8 cellular contexts compared by ENCODE assay signal in the genomic region with DNA sequence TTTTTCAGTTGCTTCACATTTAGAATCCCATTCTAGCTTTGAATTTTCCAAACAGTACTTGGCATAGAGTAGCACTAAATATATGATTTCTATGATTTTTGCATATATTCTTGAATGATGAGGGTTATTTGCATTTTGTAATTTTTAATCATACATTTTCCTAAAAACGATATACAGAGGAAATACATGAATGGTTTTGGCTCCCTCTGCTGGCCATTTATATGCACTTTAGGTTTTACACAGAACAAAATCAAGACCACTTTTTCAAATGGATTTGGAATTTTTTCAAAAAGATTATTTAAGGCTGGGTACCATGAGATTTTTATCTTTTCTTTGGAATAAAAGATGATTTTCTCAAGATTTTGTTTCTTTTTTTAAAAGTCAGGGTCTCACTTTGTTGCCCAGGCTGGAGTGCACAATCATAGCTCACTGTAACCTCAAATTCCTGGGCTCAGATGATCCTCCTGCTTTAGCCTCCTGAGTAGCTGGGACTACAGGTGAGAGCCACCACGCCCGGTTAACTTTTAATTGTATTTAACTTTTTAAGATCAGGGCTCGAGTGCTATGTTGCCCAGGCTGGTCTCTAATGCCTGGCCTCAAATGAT. TPM values are rescaled to one million over a fixed set of nuclear protein-coding genes. Genes with fewer than 3 reads are reported as not detected.
DNase-seq lines count a peak whose midpoint lies in the region; TF ChIP-seq lines count a peak whose summit lies in the region.

No MANE protein-coding gene starts in this region.

- TF ChIP-seq CTCF in brain microvascular endothelial cell (IDR thresholded peaks at IDR 0.05; ENCODE audit: low read depth, low read length, missing control alignments) (peak; percentile 52), type B pancreatic cell (conservative IDR thresholded peaks at IDR 0.05) (peak; percentile 95)

- H3K27me3 Mint-ChIP-seq in activated naive CD4-positive, alpha-beta T cell treated with anti-CD3 and anti-CD28 coated beads, Interleukin-2, amount 10 ng/mL, durations not matched to agents 7 days and 5 days, result peaks cover 20% of the 10 kb centered on the region
- no peaks in the 10 kb centered on the region for H3K27me3 Mint-ChIP-seq in type B pancreatic cell

- H3K36me3 Mint-ChIP-seq in activated naive CD4-positive, alpha-beta T cell treated with anti-CD3 and anti-CD28 coated beads, Interleukin-2, amount 10 ng/mL, durations not matched to agents 7 days and 5 days, result no peaks in the 10 kb centered on the region
- H3K36me3 Mint-ChIP-seq in type B pancreatic cell, result no peaks in the 10 kb centered on the region

- CTCF ChIA-PET in activated naive CD4-positive, alpha-beta T cell treated with anti-CD3 and anti-CD28 coated beads, Interleukin-2, amount 10 ng/mL, durations not matched to agents 7 days and 5 days (lab: Charles Lee), result interaction anchor here (0.7 to 2.5 kb wide), 5 partner anchors 178 to 434 kb away, joined by 3 to 21 read pairs (median 3); no protein-coding TSS in a partner anchor
- CTCF ChIA-PET in HEK293T (lab: Yijun Ruan, JAX), result interaction anchor here (0.6 to 1.6 kb wide), 7 partner anchors 11 to 759 kb away, joined by 3 to 4 read pairs (median 4); no protein-coding TSS in a partner anchor

- H3K4me1 Mint-ChIP-seq in activated naive CD4-positive, alpha-beta T cell treated with anti-CD3 and anti-CD28 coated beads, Interleukin-2, amount 10 ng/mL, durations not matched to agents 7 days and 5 days, result no peaks in the 10 kb centered on the region
- H3K4me1 Mint-ChIP-seq in type B pancreatic cell (ENCODE audit: unreplicated experiment), result no peaks in the 10 kb centered on the region

- no peak overlapping the region for H3K27ac Mint-ChIP-seq in activated naive CD4-positive, alpha-beta T cell treated with anti-CD3 and anti-CD28 coated beads, Interleukin-2, amount 10 ng/mL, durations not matched to agents 7 days and 5 days
- no peak overlapping the region for H3K27ac Mint-ChIP-seq in type B pancreatic cell

- H3K36me3 ChIP-seq in brain microvascular endothelial cell (replicated peaks), result no peaks in the 10 kb centered on the region

- H3K4me3 ChIP-seq in brain microvascular endothelial cell (ENCODE audit: low read depth, low read length), result no peak overlapping the region

- in situ Hi-C loops in brain microvascular endothelial cell (cut with HindIII; ENCODE audit: low pct_ligation_motif_present, low sequenced_read_pairs), result loop anchor here (25.0 kb wide), 1 partner anchor 181 kb away; no protein-coding TSS in a partner anchor

- no peaks in the 10 kb centered on the region for H3K27me3 ChIP-seq in brain microvascular endothelial cell (replicated peaks)

- peak; percentile 35 for DNase-seq in activated naive CD4-positive, alpha-beta T cell treated with anti-CD3 and anti-CD28 coated beads, Interleukin-2, amount 10 ng/mL, durations not matched to agents 7 days and 5 days
- no peak for DNase-seq in activated naive CD4-positive, alpha-beta T cell (lab: John Stamatoyannopoulos, UW)
- peak; percentile 22 for DNase-seq in HEK293T (ENCODE audit: extremely low spot score)
- DNase-seq in NCI-H460 (ENCODE audit: extremely low read depth, low read depth), result peak; percentile 54
- peak; percentile 53 for DNase-seq in brain microvascular endothelial cell
- peak; percentile 62 for DNase-seq in left kidney (ENCODE audit: low read depth, low spot score)
- DNase-seq in type B pancreatic cell (ENCODE audit: extremely low spot score, unreplicated experiment), result no peak
- DNase-seq in ureter (ENCODE audit: low spot score), result no peak

- no peaks in the 10 kb centered on the region for H3K9me3 Mint-ChIP-seq in activated naive CD4-positive, alpha-beta T cell treated with anti-CD3 and anti-CD28 coated beads, Interleukin-2, amount 10 ng/mL, durations not matched to agents 7 days and 5 days
- H3K9me3 Mint-ChIP-seq in type B pancreatic cell, result no peaks in the 10 kb centered on the region

- no peak overlapping the region for H3K4me3 Mint-ChIP-seq in activated naive CD4-positive, alpha-beta T cell treated with anti-CD3 and anti-CD28 coated beads, Interleukin-2, amount 10 ng/mL, durations not matched to agents 7 days and 5 days
- H3K4me3 Mint-ChIP-seq in type B pancreatic cell, result no peak overlapping the region

- POLR2A ChIA-PET in HEK293T (lab: Yijun Ruan, JAX), result no interaction called here

- H3K27ac ChIP-seq in brain microvascular endothelial cell, result no peak overlapping the region

TF ChIP-seq in HEK293T, 16 proteins besides CTCF, POLR2A, EP300 and RAD21:
- TF ChIP-seq, protein P1, sequence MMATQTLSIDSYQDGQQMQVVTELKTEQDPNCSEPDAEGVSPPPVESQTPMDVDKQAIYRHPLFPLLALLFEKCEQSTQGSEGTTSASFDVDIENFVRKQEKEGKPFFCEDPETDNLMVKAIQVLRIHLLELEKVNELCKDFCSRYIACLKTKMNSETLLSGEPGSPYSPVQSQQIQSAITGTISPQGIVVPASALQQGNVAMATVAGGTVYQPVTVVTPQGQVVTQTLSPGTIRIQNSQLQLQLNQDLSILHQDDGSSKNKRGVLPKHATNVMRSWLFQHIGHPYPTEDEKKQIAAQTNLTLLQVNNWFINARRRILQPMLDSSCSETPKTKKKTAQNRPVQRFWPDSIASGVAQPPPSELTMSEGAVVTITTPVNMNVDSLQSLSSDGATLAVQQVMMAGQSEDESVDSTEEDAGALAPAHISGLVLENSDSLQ (IDR thresholded peaks at IDR 0.05), result no peak
- TF ChIP-seq HDGF (IDR thresholded peaks at IDR 0.05; ENCODE audit: borderline replicate concordance), result no peak
- no peak for TF ChIP-seq SP1 (IDR thresholded peaks at IDR 0.05)
- no peak for TF ChIP-seq NFRKB (IDR thresholded peaks at IDR 0.05)

RNA-seq across cellular contexts. Expression of a gene that starts 16.7 kb away (rescaled TPM):
- 66.7 and 73.3 TPM in 2 replicates for total RNA-seq in NCI-H460 (2014; rRNA removed; shearing (Covaris generic))
- polyA plus RNA-seq in NCI-H460 (2014; cell fraction: nucleus; rRNA removed), result 50.1 and 72.1 TPM in 2 replicates
- total RNA-seq in type B pancreatic cell (ENCODE audit: low replicate concordance), result 21.8 and 28.6 TPM in 2 replicates
- total RNA-seq in ureter, result 51.9 TPM

RNA-seq across cellular contexts. Expression of a gene that starts 35.9 kb away (rescaled TPM):
- not detected in 2 replicates for total RNA-seq in NCI-H460 (2014; rRNA removed; shearing (Covaris generic))
- not detected in 2 replicates for polyA plus RNA-seq in NCI-H460 (2014; cell fraction: nucleus; rRNA removed)
- not detected in 2 replicates for total RNA-seq in type B pancreatic cell (ENCODE audit: low replicate concordance)
- total RNA-seq in ureter, result not detected

Comparison
In these comparisons a context has a peak if more than half of its experiments do, and no peak if none do; other contexts are left out.
1. DNase-seq: peak in activated naive CD4-positive, alpha-beta T cell treated with anti-CD3 and anti-CD28 coated beads, Interleukin-2, amount 10 ng/mL, durations not matched to agents 7 days and 5 days (single experiment), HEK293T (single experiment), NCI-H460 (single experiment), brain microvascular endothelial cell (single experiment) and left kidney (single experiment); none in activated naive CD4-positive, alpha-beta T cell (0 of 4), type B pancreatic cell (single experiment) and ureter (single experiment).